In the genomic region with DNA sequence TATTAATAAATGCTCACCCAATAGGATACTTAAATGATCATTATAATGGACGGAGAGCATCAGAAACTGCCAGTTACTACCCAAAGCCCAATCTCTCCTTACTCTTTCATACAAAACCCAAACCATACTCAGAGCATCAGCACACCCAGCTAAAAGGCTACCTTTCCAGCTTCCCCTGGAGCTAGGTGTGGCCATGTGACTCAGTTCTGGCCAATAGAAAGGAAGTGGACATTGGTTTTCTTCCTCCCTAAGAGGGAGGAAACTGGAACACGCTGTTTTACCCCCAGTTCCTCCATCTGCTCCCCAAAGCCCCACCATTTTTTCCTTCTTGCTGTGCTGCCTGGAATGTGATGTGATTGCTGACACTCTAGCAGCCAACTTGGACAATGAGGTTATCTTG, we compare ENCODE assay signal across 33 cellular contexts.
"Had no signal": no experiment of that assay in that cellular context is flagged by ENCODE, and none has a peak within 500 bp of the region (broad histone marks: within the 10 kb centered on the region; RNA-seq: fewer than 3 reads in every experiment).

No MANE protein-coding gene starts in this region.

- DNase-seq: Karpas-422, Kasumi-1, MG63, MM.1S, NCI-H1048, NCI-H1092, NCI-H1092 treated with DMSO at 0.1 percent for 48 hours, NCI-H1105, NCI-H1105 treated with DMSO at 0.1 percent for 48 hours, NCI-H1417, NCI-H1417 treated with DMSO at 0.1 percent for 48 hours, NCI-H1436, NCI-H1436 treated with DMSO at 0.1 percent for 48 hours, NCI-H146, NCI-H1694, NCI-H1694 treated with DMSO at 0.1 percent for 48 hours, NCI-H187, NCI-H187 treated with DMSO at 0.1 percent for 48 hours, NCI-H1930, NCI-H2029, NCI-H2029 treated with DMSO at 0.1 percent for 48 hours, NCI-H2081, NCI-H2081 treated with DMSO at 0.1 percent for 48 hours, NCI-H2107, NCI-H2171, NCI-H2171 treated with DMSO at 0.1 percent for 48 hours, NCI-H2227 treated with DMSO at 0.1 percent for 48 hours, NCI-H226, NCI-H345, NCI-H446, NCI-H446 treated with DMSO at 0.1 percent for 48 hours, NCI-H510A, NCI-H510A treated with DMSO at 0.1 percent for 48 hours had no signal

- H3K9me3 ChIP-seq: MG63 had no signal

- H3K27me3 ChIP-seq: MG63 had no signal

- H3K4me3 ChIP-seq: MG63 had no signal
